In the genomic region with DNA sequence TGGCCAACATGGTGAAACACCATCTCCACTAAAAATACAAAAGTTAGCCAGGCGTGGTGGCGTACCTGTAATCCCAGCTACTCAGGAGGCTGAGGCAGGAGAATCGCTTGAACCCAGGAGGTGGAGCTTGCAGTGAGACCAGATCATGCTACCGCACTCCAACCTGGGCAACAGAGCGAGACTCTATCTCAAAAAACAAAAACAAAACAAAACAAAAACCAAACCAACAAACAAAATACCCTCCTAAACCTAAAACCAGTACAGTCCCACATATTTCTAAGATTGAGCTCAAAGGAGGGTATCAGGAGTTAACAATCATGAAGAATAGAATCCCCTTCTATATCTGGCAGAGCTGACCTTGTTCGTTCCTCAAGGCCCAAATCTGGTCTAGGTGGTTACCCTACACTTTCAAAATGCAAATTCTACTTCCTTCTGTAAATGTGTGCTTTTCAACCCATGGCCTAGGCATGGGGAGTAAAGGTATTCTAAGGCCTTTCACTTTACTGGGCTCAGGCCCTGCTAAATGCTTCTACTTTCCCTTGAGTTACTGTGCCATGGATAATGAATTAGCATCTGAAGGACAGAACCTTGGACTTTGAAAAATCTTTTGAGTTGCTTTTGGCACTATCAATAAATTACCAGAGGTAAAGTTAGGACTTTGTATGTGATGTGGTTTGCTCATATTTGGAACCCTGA, we compare ENCODE assay signal across 9 cellular contexts. TPM values are rescaled to one million over a fixed set of nuclear protein-coding genes. Genes with fewer than 3 reads are reported as not detected.
DNase-seq lines count a peak whose midpoint lies in the region; ATAC-seq and TF ChIP-seq lines count a peak whose summit lies in the region.
"Had no signal": no experiment of that assay in that cellular context is flagged by ENCODE, and none has a peak within 500 bp of the region (broad histone marks: within the 10 kb centered on the region; RNA-seq: fewer than 3 reads in every experiment).

No MANE protein-coding gene starts in this region.

- DNase-seq in GM12865 (ENCODE audit: low read depth): peak; percentile 83
- no peak for DNase-seq in adrenal gland
- DNase-seq in left ventricle myocardium inferior: no peak
- no peak for DNase-seq in tibial nerve (ENCODE audit: low spot score in 2 of 2)
- no peak for DNase-seq in DMS153 treated with DMSO at 0.1 percent for 48 hours (lab: John Stamatoyannopoulos, UW; ENCODE audit: unreplicated experiment)
- no peak for DNase-seq in osteoblast (ENCODE audit: insufficient read length, low spot score, missing footprints)
- DNase-seq: occipital lobe had no signal

- H3K27ac ChIP-seq in adrenal gland (peak overlapping the region in 3 of 5 donors; percentile 32 to 73 (median 43)), left ventricle myocardium inferior (replicated peaks) (no peak overlapping the region), tibial nerve (peak overlapping the region in 2 of 4 donors; percentile 22 to 63), osteoblast (ENCODE audit: low read depth, low read length) (no peak overlapping the region)

- no peak overlapping the region for H3K4me2 ChIP-seq in osteoblast (ENCODE audit: insufficient read depth, low read length)

- TF ChIP-seq POLR2A in adrenal gland (IDR thresholded peaks at IDR 0.05): no peak
- TF ChIP-seq POLR2A in tibial nerve (IDR thresholded peaks at IDR 0.05): no peak

- TF ChIP-seq CTCF in GM12865 (IDR thresholded peaks at IDR 0.05; ENCODE audit: insufficient read depth, low read depth, low read length, missing control alignments) (no peak), adrenal gland (IDR thresholded peaks at IDR 0.05) (no peak), left ventricle myocardium inferior (IDR thresholded peaks at IDR 0.05; ENCODE audit: borderline replicate concordance) (no peak), tibial nerve (IDR thresholded peaks at IDR 0.05) (no peak), osteoblast (IDR thresholded peaks at IDR 0.05; ENCODE audit: extremely low read depth, low read depth, low read length) (no peak)

- no peaks in the 10 kb centered on the region for H3K9me3 ChIP-seq in adrenal gland (replicated peaks in 1 of 3)
- H3K9me3 ChIP-seq in left ventricle myocardium inferior (replicated peaks): no peaks in the 10 kb centered on the region
- no peaks in the 10 kb centered on the region for H3K9me3 ChIP-seq in tibial nerve
- no peaks in the 10 kb centered on the region for H3K9me3 ChIP-seq in osteoblast (ENCODE audit: low read depth, low read length)

- no peak overlapping the region for H2AFZ ChIP-seq in osteoblast (ENCODE audit: low read length)

- H3K36me3 ChIP-seq in adrenal gland (replicated peaks in 1 of 2): no peaks in the 10 kb centered on the region
- no peaks in the 10 kb centered on the region for H3K36me3 ChIP-seq in left ventricle myocardium inferior
- H3K36me3 ChIP-seq in tibial nerve: no peaks in the 10 kb centered on the region
- H3K36me3 ChIP-seq in osteoblast (ENCODE audit: insufficient read depth, low read length): no peaks in the 10 kb centered on the region

- no peaks in the 10 kb centered on the region for H3K79me2 ChIP-seq in osteoblast (ENCODE audit: insufficient read depth, low read length)

- ATAC-seq in GM19468 (IDR thresholded peaks at IDR 0.05; ENCODE audit: extremely low read depth, unreplicated experiment) (peak; percentile 90), HG03064 (IDR thresholded peaks at IDR 0.05; ENCODE audit: low read depth, unreplicated experiment) (peak; percentile 96)

- 82 to 87% (median 84%) methylated on average over 6 of the region's 6 CpGs for WGBS in adrenal gland, 4 donors
- WGBS in tibial nerve, 2 donors: 87 to 89% methylated on average over 6 of the region's 6 CpGs

- H3K4me1 ChIP-seq in adrenal gland (replicated peaks in 1 of 2): peaks cover 0 to 13% of the 10 kb centered on the region in 2 donors
- H3K4me1 ChIP-seq in left ventricle myocardium inferior: peaks cover 10% of the 10 kb centered on the region
- peaks cover 0 to 9% (median 0%) of the 10 kb centered on the region in 4 donors for H3K4me1 ChIP-seq in tibial nerve
- H3K4me1 ChIP-seq in osteoblast (ENCODE audit: insufficient read depth, low read length): peaks cover 7% of the 10 kb centered on the region

- intact Hi-C loops in adrenal gland (cut with DNase I): loop anchor here (5.0 to 10.0 kb wide), 2 partner anchors 58 to 174 kb away; a partner anchor contains a TSS
- intact Hi-C loops in left ventricle myocardium inferior (cut with micrococcal nuclease): loop anchor here (5.0 to 10.0 kb wide), 3 partner anchors 58 to 189 kb away; a partner anchor contains a TSS

- H3K27me3 ChIP-seq in adrenal gland (no peaks in the 10 kb centered on the region), left ventricle myocardium inferior (ENCODE audit: low read depth) (no peaks in the 10 kb centered on the region), tibial nerve (no peaks in the 10 kb centered on the region), osteoblast (ENCODE audit: insufficient read depth, low read length) (no peaks in the 10 kb centered on the region)

- H3K4me3 ChIP-seq in GM12865 (ENCODE audit: low read depth, low read length) (peak overlapping the region; percentile 29; the same call in 1 of the 2 replicates), adrenal gland (no peak overlapping the region), left ventricle myocardium inferior (no peak overlapping the region), tibial nerve (no peak overlapping the region), osteoblast (ENCODE audit: insufficient read depth, low read length) (no peak overlapping the region)

- TF ChIP-seq EP300 in tibial nerve (IDR thresholded peaks at IDR 0.05): no peak

- no peaks in the 10 kb centered on the region for H4K20me1 ChIP-seq in osteoblast (ENCODE audit: insufficient read depth, low read length)

RNA-seq across cellular contexts. Expression of a gene that starts 10.4 kb away (rescaled TPM):
- total RNA-seq in adrenal gland: 10 to 100 TPM; 16.8 to 58.1 (median 32.2) TPM
- polyA plus RNA-seq in adrenal gland: 10 to 100 TPM; 10.3 to 37.7 (median 12.8) TPM
- 6.5 TPM for total RNA-seq in left ventricle myocardium inferior
- total RNA-seq in tibial nerve: 10 to 100 TPM; 20.8 to 41.4 (median 25.1) TPM
- 18.0 and 19.9 TPM in 2 replicates for total RNA-seq in osteoblast

Comparison
In these comparisons a context has a peak if more than half of its experiments do, and no peak if none do; other contexts are left out.
1. H3K27ac ChIP-seq: peak in adrenal gland (3 of 5); none in left ventricle myocardium inferior (single experiment) and osteoblast (single experiment).